18 cellular contexts compared by ENCODE assay signal in genomic region chr12:26187429-26187828, GRCh38. TPM values are rescaled to one million over a fixed set of nuclear protein-coding genes. Genes with fewer than 3 reads are reported as not detected.
DNase-seq lines count a peak whose midpoint lies in the region; ATAC-seq and TF ChIP-seq lines count a peak whose summit lies in the region.
"Had no signal": no experiment of that assay in that cellular context is flagged by ENCODE, and none has a peak within 500 bp of the region (broad histone marks: within the 10 kb centered on the region; RNA-seq: fewer than 3 reads in every experiment).

No MANE protein-coding gene starts in this region.

- H3K27me3 Mint-ChIP-seq in activated B cell treated with CpG ODN at 0.5 μM for 24 hours (no peaks in the 10 kb centered on the region), memory B cell (no peaks in the 10 kb centered on the region)
- H3K27me3 Mint-ChIP-seq in activated CD8-positive, alpha-beta T cell treated with anti-CD3 and anti-CD28 coated beads, Interleukin-2, amount 10 ng/mL, durations not matched to agents 7 days and 5 days (ENCODE audit: low read depth), result peaks cover 46% of the 10 kb centered on the region

- peaks cover 22% of the 10 kb centered on the region for H3K4me1 Mint-ChIP-seq in activated B cell treated with CpG ODN at 0.5 μM for 24 hours
- H3K4me1 Mint-ChIP-seq in memory B cell, result peaks cover 22% of the 10 kb centered on the region
- H3K4me1 Mint-ChIP-seq in activated CD8-positive, alpha-beta T cell treated with anti-CD3 and anti-CD28 coated beads, Interleukin-2, amount 10 ng/mL, durations not matched to agents 7 days and 5 days (ENCODE audit: low read depth), result no peaks in the 10 kb centered on the region

- no peaks in the 10 kb centered on the region for H3K9me2 ChIP-seq in HCT116 (ENCODE audit: insufficient read depth)

- no peak overlapping the region for H2AFZ ChIP-seq in HCT116 (ENCODE audit: low read depth, low read length, poor library complexity, severe bottlenecking)

- CTCF ChIA-PET in HCT116 (lab: Charles Lee), result no interaction called here
- CTCF ChIA-PET in activated B cell treated with CpG ODN at 0.5 μM for 24 hours (lab: Charles Lee), result interaction anchor here (0.6 to 1.3 kb wide), 3 partner anchors 23 to 68 kb away, joined by 3 to 4 read pairs (median 3); no protein-coding TSS in a partner anchor
- CTCF ChIA-PET in activated CD8-positive, alpha-beta T cell treated with anti-CD3 and anti-CD28 coated beads, Interleukin-2, amount 10 ng/mL, durations not matched to agents 7 days and 5 days (lab: Charles Lee), result no interaction called here

- H3K4me2 ChIP-seq in HCT116 (ENCODE audit: low read length), result no peak overlapping the region
- H3K4me2 ChIP-seq: BLaER1 treated with 17β-estradiol and CSF1 and Interleukin-3, amounts not matched to agents 10 nM and 100 nM had no signal

- no peak for TF ChIP-seq POLR2A in HCT116 (IDR thresholded peaks at IDR 0.05; ENCODE audit: borderline replicate concordance, extremely low read depth, insufficient read depth, insufficient read length)

- H3K4me1 ChIP-seq in HCT116 (ENCODE audit: control insufficient read depth in 1 of 2, insufficient read depth in 2 of 2, low read length in 2 of 2) (peaks cover 0 to 6% of the 10 kb centered on the region in 2 experiments; a peak in 1 of 4 replicates), upper lobe of right lung (no peaks in the 10 kb centered on the region)

- TF ChIP-seq CTCF in GM12872 (IDR thresholded peaks at IDR 0.05; ENCODE audit: insufficient read depth, low read depth, low read length), result peak; percentile 33; the same call in 2 of the 3 replicates
- peak in 1 of 3 experiments; percentile 18; a peak in 1 of 6 replicates for TF ChIP-seq CTCF in HCT116 (IDR thresholded peaks at IDR 0.05 in 2 of 3, conservative IDR thresholded peaks at IDR 0.05 in 1 of 3; ENCODE audit: borderline replicate concordance in 1 of 3, insufficient read depth in 1 of 3, low read depth in 2 of 3, low read length in 2 of 3)
- no peak for TF ChIP-seq CTCF in activated B cell treated with CpG ODN at 0.5 μM for 24 hours (IDR thresholded peaks at IDR 0.05)
- TF ChIP-seq CTCF in upper lobe of right lung (IDR thresholded peaks at IDR 0.05), result no peak

- RAD21 ChIA-PET in HCT116 (lab: Charles Lee; ENCODE audit: low non-redundant PET in 1 of 2, low total read pairs in 2 of 2, uncharacterized antibody in 2 of 2, unreplicated experiment in 2 of 2), result no interaction called here

- no peak overlapping the region for H3K9ac ChIP-seq in HCT116 (ENCODE audit: low read length)
- H3K9ac ChIP-seq: BLaER1 treated with 17β-estradiol and CSF1 and Interleukin-3, amounts not matched to agents 10 nM and 100 nM had no signal

- H3K27ac Mint-ChIP-seq in activated B cell treated with CpG ODN at 0.5 μM for 24 hours, result no peak overlapping the region
- H3K27ac Mint-ChIP-seq in memory B cell, result peak overlapping the region; percentile 21
- H3K27ac Mint-ChIP-seq in activated CD8-positive, alpha-beta T cell treated with anti-CD3 and anti-CD28 coated beads, Interleukin-2, amount 10 ng/mL, durations not matched to agents 7 days and 5 days, result no peak overlapping the region

- POLR2A ChIA-PET in HCT116 (lab: Charles Lee) (no interaction called here), activated B cell treated with CpG ODN at 0.5 μM for 24 hours (lab: Charles Lee) (interaction anchor here (1.7 kb wide), 1 partner anchor 65 kb away, joined by 4 read pairs; no protein-coding TSS in a partner anchor)
- POLR2A ChIA-PET in activated CD8-positive, alpha-beta T cell treated with anti-CD3 and anti-CD28 coated beads, Interleukin-2, amount 10 ng/mL, durations not matched to agents 7 days and 5 days (lab: Charles Lee), result no interaction called here

- H3K36me3 Mint-ChIP-seq in activated B cell treated with CpG ODN at 0.5 μM for 24 hours (ENCODE audit: low read depth) (no peaks in the 10 kb centered on the region), memory B cell (peaks cover 1% of the 10 kb centered on the region)
- no peaks in the 10 kb centered on the region for H3K36me3 Mint-ChIP-seq in activated CD8-positive, alpha-beta T cell treated with anti-CD3 and anti-CD28 coated beads, Interleukin-2, amount 10 ng/mL, durations not matched to agents 7 days and 5 days (ENCODE audit: low read depth)

- H3K36me3 ChIP-seq in HCT116 (ENCODE audit: control insufficient read depth in 1 of 2, insufficient read depth in 2 of 2, low read length in 2 of 2), result no peaks in the 10 kb centered on the region
- H3K36me3 ChIP-seq in upper lobe of right lung, result no peaks in the 10 kb centered on the region
- H3K36me3 ChIP-seq: BLaER1 treated with 17β-estradiol and CSF1 and Interleukin-3, amounts not matched to agents 10 nM and 100 nM; transverse colon had no signal

- no peaks in the 10 kb centered on the region for H4K20me1 ChIP-seq in HCT116 (ENCODE audit: insufficient read depth)
- H4K20me1 ChIP-seq: BLaER1 treated with 17β-estradiol and CSF1 and Interleukin-3, amounts not matched to agents 10 nM and 100 nM had no signal

- H3K9me3 Mint-ChIP-seq in activated B cell treated with CpG ODN at 0.5 μM for 24 hours (no peaks in the 10 kb centered on the region), memory B cell (no peaks in the 10 kb centered on the region)
- H3K9me3 Mint-ChIP-seq in activated CD8-positive, alpha-beta T cell treated with anti-CD3 and anti-CD28 coated beads, Interleukin-2, amount 10 ng/mL, durations not matched to agents 7 days and 5 days (ENCODE audit: insufficient read depth), result no peaks in the 10 kb centered on the region
- H3K9me3 Mint-ChIP-seq: activated T-cell treated with anti-CD3 and anti-CD28 coated beads, Interleukin-2, amount 50 U/mL, for 4 hours had no signal

- H3K27me3 ChIP-seq in HCT116 (ENCODE audit: insufficient read depth, low read length), result no peaks in the 10 kb centered on the region
- no peaks in the 10 kb centered on the region for H3K27me3 ChIP-seq in upper lobe of right lung
- H3K27me3 ChIP-seq: BLaER1 treated with 17β-estradiol and CSF1 and Interleukin-3, amounts not matched to agents 10 nM and 100 nM; transverse colon had no signal

- no peaks in the 10 kb centered on the region for H3K79me2 ChIP-seq in HCT116 (ENCODE audit: insufficient read depth, low read length)

- H3K4me3 ChIP-seq in HCT116 (replicated peaks in 1 of 2; ENCODE audit: low read depth in 1 of 2, low read length in 2 of 2) (no peak overlapping the region), upper lobe of right lung (no peak overlapping the region)
- H3K4me3 ChIP-seq: BLaER1 treated with 17β-estradiol and CSF1 and Interleukin-3, amounts not matched to agents 10 nM and 100 nM; transverse colon had no signal

- ATAC-seq in HCT116 (peak; percentile 57; the same call in 1 of the 2 replicates), activated B cell treated with CpG ODN at 0.5 μM for 24 hours (ENCODE audit: low read depth) (peak; percentile 62), memory B cell (ENCODE audit: low read depth) (peak; percentile 45), upper lobe of right lung (no peak)
- no peak for ATAC-seq in activated CD8-positive, alpha-beta T cell treated with anti-CD3 and anti-CD28 coated beads, Interleukin-2, amount 10 ng/mL, durations not matched to agents 7 days and 5 days

- no peaks in the 10 kb centered on the region for H3K9me3 ChIP-seq in HCT116 (ENCODE audit: control insufficient read depth in 1 of 2, insufficient read depth in 1 of 2, low read depth in 1 of 2, low read length in 2 of 2)
- no peaks in the 10 kb centered on the region for H3K9me3 ChIP-seq in upper lobe of right lung
- H3K9me3 ChIP-seq: BLaER1 treated with 17β-estradiol and CSF1 and Interleukin-3, amounts not matched to agents 10 nM and 100 nM; transverse colon had no signal

- no TSS peak for BruUV-seq in HCT116 (replicated peaks; lab: Mats Ljungman, UMichigan)

- DNase-seq in HCT116 (ENCODE audit: low read depth, low spot score) (no peak), activated B cell treated with CpG ODN at 0.5 μM for 24 hours (no peak), memory B cell (ENCODE audit: low spot score in 2 of 2) (no peak), NCI-H1694 (lab: John Stamatoyannopoulos, UW) (no peak), RPMI8226 (no peak), upper lobe of right lung (no peak)
- DNase-seq in activated CD8-positive, alpha-beta T cell treated with anti-CD3 and anti-CD28 coated beads, Interleukin-2, amount 10 ng/mL, durations not matched to agents 7 days and 5 days, result no peak
- DNase-seq: activated CD4-positive, alpha-beta T cell treated with anti-CD3 and anti-CD28 coated beads, Interleukin-2, amount 50 U/mL, for 4 hours; activated T-cell treated with anti-CD3 and anti-CD28 coated beads, Interleukin-2, amount 50 U/mL, for 4 hours; caudate nucleus; DMS79; effector memory CD4-positive, alpha-beta T cell; NCI-H1105 treated with DMSO at 0.1 percent for 48 hours; NK-92 treated with Interleukin-12 subunit alpha and Interleukin-12 subunit beta, amount 100 ng/mL, for 24 hours; stimulated activated CD4-positive, alpha-beta T cell treated with anti-CD3 and anti-CD28 coated beads, Interleukin-4, amount 100 ng/mL, for 4 hours; transverse colon had no signal

- TF ChIP-seq RAD21 in HCT116 (IDR thresholded peaks at IDR 0.05; ENCODE audit: low read depth), result peak; percentile 29; the same call in 1 of the 2 replicates

- H3K4me3 Mint-ChIP-seq in activated B cell treated with CpG ODN at 0.5 μM for 24 hours (no peak overlapping the region), memory B cell (no peak overlapping the region)
- no peak overlapping the region for H3K4me3 Mint-ChIP-seq in activated CD8-positive, alpha-beta T cell treated with anti-CD3 and anti-CD28 coated beads, Interleukin-2, amount 10 ng/mL, durations not matched to agents 7 days and 5 days
- H3K4me3 Mint-ChIP-seq: activated T-cell treated with anti-CD3 and anti-CD28 coated beads, Interleukin-2, amount 50 U/mL, for 4 hours had no signal

- H3K27ac ChIP-seq in HCT116 (ENCODE audit: low read depth, low read length) (no peak overlapping the region), upper lobe of right lung (no peak overlapping the region)
- H3K27ac ChIP-seq: BLaER1 treated with 17β-estradiol and CSF1 and Interleukin-3, amounts not matched to agents 10 nM and 100 nM; transverse colon had no signal

- intact Hi-C loops in HCT116 (cut with micrococcal nuclease) (no loop called here), activated B cell treated with CpG ODN at 0.5 μM for 24 hours (cut with micrococcal nuclease) (loop anchor here (2.0 to 5.0 kb wide), 2 partner anchors 65 to 425 kb away; no protein-coding TSS in a partner anchor), upper lobe of right lung (cut with DNase I) (no loop called here)

TF ChIP-seq in HCT116, 20 proteins besides CTCF, POLR2A, EP300 and RAD21 (continues in another document):
- TF ChIP-seq SRF (IDR thresholded peaks at IDR 0.05; ENCODE audit: low read depth) (no peak), EZH2 (IDR thresholded peaks at IDR 0.05) (no peak), MAX (IDR thresholded peaks at IDR 0.05) (no peak)

RNA-seq across cellular contexts. Expression of gene SSPN, which starts 7.9 kb away (rescaled TPM):
- total RNA-seq in HCT116 (2021; ENCODE audit: unreplicated experiment) (0.17 TPM), activated B cell treated with CpG ODN at 0.5 μM for 24 hours (3.0 and 4.6 TPM in 2 replicates), upper lobe of right lung (15.6 TPM)
- polyA plus RNA-seq in HCT116 (2012), result 0.10 TPM in 1 of 2 replicates, not detected in the other
- total RNA-seq in activated CD8-positive, alpha-beta T cell treated with anti-CD3 and anti-CD28 coated beads, Interleukin-2, amount 10 ng/mL, durations not matched to agents 7 days and 5 days, result not detected
- total RNA-seq: activated T-cell treated with anti-CD3 and anti-CD28 coated beads, Interleukin-2, amount 50 U/mL, for 4 hours had no signal

Comparison
In these comparisons a context has a peak if more than half of its experiments do, and no peak if none do; other contexts are left out.
1. ATAC-seq: peak in HCT116 (single experiment), activated B cell treated with CpG ODN at 0.5 μM for 24 hours (single experiment) and memory B cell (single experiment); none in activated CD8-positive, alpha-beta T cell treated with anti-CD3 and anti-CD28 coated beads, Interleukin-2, amount 10 ng/mL, durations not matched to agents 7 days and 5 days (single experiment) and upper lobe of right lung (single experiment).